1 cellular context compared by ENCODE assay signal in genomic region chr12:32116897-32117296, GRCh38.
TF ChIP-seq lines count a peak whose summit lies in the region.

No MANE protein-coding gene starts in this region.

TF ChIP-seq in GM23338, 12 proteins besides CTCF, POLR2A, EP300 and RAD21 (continued from another document):
- TF ChIP-seq REST (IDR thresholded peaks at IDR 0.05; ENCODE audit: unreplicated experiment) (no peak), CREB1 (CRISPR knock-in tag; IDR thresholded peaks at IDR 0.05; ENCODE audit: low read depth) (no peak)
